ENCODE assay signal across 22 cellular contexts in the genomic region with DNA sequence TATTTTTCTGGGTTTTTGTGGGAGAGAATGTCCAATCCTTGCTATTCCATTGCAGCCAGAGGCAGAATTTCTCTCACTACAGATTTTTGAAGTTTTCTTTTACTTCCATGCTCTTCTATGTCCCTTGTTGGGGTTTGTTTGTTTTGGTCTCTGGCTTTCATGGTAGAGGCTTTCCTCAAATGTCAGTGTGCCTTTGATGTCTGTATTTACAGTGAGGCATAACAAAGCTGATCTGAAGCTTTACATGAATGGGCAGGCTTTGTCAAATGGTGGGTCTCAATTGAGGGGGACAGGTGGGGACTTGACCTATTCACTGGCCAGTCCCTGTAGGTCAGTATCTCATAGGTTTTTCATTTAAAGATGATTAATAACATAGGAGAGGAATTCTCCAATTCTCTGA.
"Had no signal": no experiment of that assay in that cellular context is flagged by ENCODE, and none has a peak within 500 bp of the region (broad histone marks: within the 10 kb centered on the region; RNA-seq: fewer than 3 reads in every experiment).

No MANE protein-coding gene starts in this region.

- H3K27ac Mint-ChIP-seq: naive thymus-derived CD4-positive, alpha-beta T cell; natural killer cell treated with Interleukin-12 subunit alpha and Interleukin-12 subunit beta and Interleukin-15 and Interleukin-18, amount 100 ng/mL, for 72 hours; progenitor cell of endocrine pancreas; stimulated activated effector memory CD8-positive, alpha-beta T cell treated with anti-CD3 and anti-CD28 coated beads, Interleukin-12 subunit alpha, Interleukin-12 subunit beta, amount 100 ng/mL, for 72 hours; stimulated activated naive CD8-positive, alpha-beta T cell treated with anti-CD3 and anti-CD28 coated beads, Interleukin-15, Interleukin-2, amounts not matched to agents 100 ng/mL and 50 ng/mL, for 24 hours had no signal

- ATAC-seq: left cardiac atrium; left lung; mucosa of descending colon; naive thymus-derived CD4-positive, alpha-beta T cell; natural killer cell treated with Interleukin-12 subunit alpha and Interleukin-12 subunit beta and Interleukin-15 and Interleukin-18, amount 100 ng/mL, for 72 hours; sciatic nerve; stimulated activated effector memory CD8-positive, alpha-beta T cell treated with anti-CD3 and anti-CD28 coated beads, Interleukin-12 subunit alpha, Interleukin-12 subunit beta, amount 100 ng/mL, for 72 hours; upper lobe of right lung had no signal

- H3K9me3 Mint-ChIP-seq: natural killer cell treated with Interleukin-12 subunit alpha and Interleukin-12 subunit beta and Interleukin-15 and Interleukin-18, amount 100 ng/mL, for 72 hours; stimulated activated effector memory CD8-positive, alpha-beta T cell treated with anti-CD3 and anti-CD28 coated beads, Interleukin-12 subunit alpha, Interleukin-12 subunit beta, amount 100 ng/mL, for 72 hours; stimulated activated naive CD8-positive, alpha-beta T cell treated with anti-CD3 and anti-CD28 coated beads, Interleukin-15, Interleukin-2, amounts not matched to agents 100 ng/mL and 50 ng/mL, for 24 hours had no signal

- DNase-seq: hippocampal formation; kidney glomerular epithelial cell; left cardiac atrium; left lung; mesendoderm; midbrain; mucosa of descending colon; naive thymus-derived CD4-positive, alpha-beta T cell; ovary; stimulated activated CD4-positive, alpha-beta T cell treated with anti-CD3 and anti-CD28 coated beads, Interleukin-12 subunit alpha, Interleukin-12 subunit beta, amount 100 ng/mL, for 4 hours; stimulated activated CD4-positive, alpha-beta T cell treated with anti-CD3 and anti-CD28 coated beads, Interleukin-15, amount 100 ng/mL, for 24 hours; stimulated activated CD4-positive, alpha-beta T cell treated with anti-CD3 and anti-CD28 coated beads, Interleukin-2, amount 100 ng/mL, for 24 hours; stimulated activated CD4-positive, alpha-beta T cell treated with anti-CD3 and anti-CD28 coated beads, Interleukin-4, amount 100 ng/mL, for 1 hour; stimulated activated naive CD4-positive, alpha-beta T cell; tibial artery; trophoblast cell; upper lobe of right lung had no signal

- H3K36me3 Mint-ChIP-seq: naive thymus-derived CD4-positive, alpha-beta T cell; natural killer cell treated with Interleukin-12 subunit alpha and Interleukin-12 subunit beta and Interleukin-15 and Interleukin-18, amount 100 ng/mL, for 72 hours; stimulated activated effector memory CD8-positive, alpha-beta T cell treated with anti-CD3 and anti-CD28 coated beads, Interleukin-12 subunit alpha, Interleukin-12 subunit beta, amount 100 ng/mL, for 72 hours had no signal

- H3K4me3 Mint-ChIP-seq: naive thymus-derived CD4-positive, alpha-beta T cell; natural killer cell treated with Interleukin-12 subunit alpha and Interleukin-12 subunit beta and Interleukin-15 and Interleukin-18, amount 100 ng/mL, for 72 hours; stimulated activated effector memory CD8-positive, alpha-beta T cell treated with anti-CD3 and anti-CD28 coated beads, Interleukin-12 subunit alpha, Interleukin-12 subunit beta, amount 100 ng/mL, for 72 hours; stimulated activated naive CD8-positive, alpha-beta T cell treated with anti-CD3 and anti-CD28 coated beads, Interleukin-15, Interleukin-2, amounts not matched to agents 100 ng/mL and 50 ng/mL, for 24 hours had no signal

- H3K4me1 Mint-ChIP-seq: stimulated activated effector memory CD8-positive, alpha-beta T cell treated with anti-CD3 and anti-CD28 coated beads, Interleukin-12 subunit alpha, Interleukin-12 subunit beta, amount 100 ng/mL, for 72 hours had no signal

- H3K27me3 Mint-ChIP-seq: progenitor cell of endocrine pancreas had no signal
